7 cellular contexts compared by ENCODE assay signal in the genomic region with DNA sequence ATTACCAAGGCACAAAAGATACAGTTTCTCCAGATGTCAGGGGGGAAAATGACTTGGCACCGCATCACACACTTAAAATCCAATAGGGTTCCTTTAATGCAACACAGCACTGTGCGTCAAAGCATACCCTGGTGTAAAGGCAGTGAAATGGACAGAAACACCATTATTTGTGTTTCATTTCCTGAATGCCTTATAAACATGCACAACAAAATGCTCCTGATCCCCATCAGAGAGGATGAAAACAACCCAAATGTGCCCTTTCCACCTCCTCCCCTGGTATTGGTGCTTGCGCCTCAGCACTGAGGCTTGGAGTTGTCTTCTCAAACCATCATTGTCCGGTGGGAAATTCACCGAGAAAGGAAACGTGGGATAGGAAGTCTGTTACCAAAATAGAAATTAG.
DNase-seq lines count a peak whose midpoint lies in the region; ATAC-seq lines count a peak whose summit lies in the region.

No MANE protein-coding gene starts in this region.

- no peak for ATAC-seq in stimulated activated memory B cell treated with anti-CD40 and anti-IgM and Interleukin-4, amounts not matched to agents 10 μg/mL and 1 μg/mL and 100 μg/mL, for 72 hours
- no peak for ATAC-seq in HG03139 (IDR thresholded peaks at IDR 0.05; ENCODE audit: unreplicated experiment)
- ATAC-seq in GM19023 (IDR thresholded peaks at IDR 0.05; ENCODE audit: unreplicated experiment): no peak

- H3K4me1 Mint-ChIP-seq in stimulated activated memory B cell treated with anti-CD40 and anti-IgM and Interleukin-4, amounts not matched to agents 10 μg/mL and 1 μg/mL and 100 μg/mL, for 72 hours: peaks cover 54% of the 10 kb centered on the region

- H3K27ac Mint-ChIP-seq in stimulated activated memory B cell treated with anti-CD40 and anti-IgM and Interleukin-4, amounts not matched to agents 10 μg/mL and 1 μg/mL and 100 μg/mL, for 72 hours: peak overlapping the region; percentile 98

- DNase-seq in GM04504 (ENCODE audit: low read depth) (peak; percentile 15), MV-4-11 (lab: John Stamatoyannopoulos, UW) (peak; percentile 25), astrocyte of the hippocampus (ENCODE audit: low read depth, low spot score) (peak; percentile 46), iPS-NIHi11 (ENCODE audit: low spot score) (peak; percentile 9)

- H3K36me3 Mint-ChIP-seq in stimulated activated memory B cell treated with anti-CD40 and anti-IgM and Interleukin-4, amounts not matched to agents 10 μg/mL and 1 μg/mL and 100 μg/mL, for 72 hours: peaks cover 5% of the 10 kb centered on the region

- no peaks in the 10 kb centered on the region for H3K9me3 Mint-ChIP-seq in stimulated activated memory B cell treated with anti-CD40 and anti-IgM and Interleukin-4, amounts not matched to agents 10 μg/mL and 1 μg/mL and 100 μg/mL, for 72 hours

- H3K4me3 Mint-ChIP-seq in stimulated activated memory B cell treated with anti-CD40 and anti-IgM and Interleukin-4, amounts not matched to agents 10 μg/mL and 1 μg/mL and 100 μg/mL, for 72 hours: peak overlapping the region; percentile 92

- H3K27me3 Mint-ChIP-seq in stimulated activated memory B cell treated with anti-CD40 and anti-IgM and Interleukin-4, amounts not matched to agents 10 μg/mL and 1 μg/mL and 100 μg/mL, for 72 hours: no peaks in the 10 kb centered on the region
